Comparison of ENCODE assay signal across 34 cellular contexts in genomic region chr2:4214444-4215295, GRCh38.
DNase-seq lines count a peak whose midpoint lies in the region; ATAC-seq and TF ChIP-seq lines count a peak whose summit lies in the region.
"Had no signal": no experiment of that assay in that cellular context is flagged by ENCODE, and none has a peak within 500 bp of the region (broad histone marks: within the 10 kb centered on the region; RNA-seq: fewer than 3 reads in every experiment).

No MANE protein-coding gene starts in this region.

- peak overlapping the region; percentile 80 for H3K27ac Mint-ChIP-seq in neural progenitor cell
- H3K27ac Mint-ChIP-seq: activated CD4-positive, alpha-beta memory T cell treated with anti-CD3 and anti-CD28 coated beads, Interleukin-2, amount 10 ng/mL, durations not matched to agents 7 days and 5 days; activated naive CD4-positive, alpha-beta T cell treated with anti-CD3 and anti-CD28 coated beads, Interleukin-2, amount 50 U/mL, for 72 hours; activated T-helper 2 cell treated with anti-CD3 and anti-CD28 coated beads, Interferon-gamma antibody, Interleukin-2, Interleukin-4, amounts not matched to agents 10 μg/mL and 5 μg/mL and 100 μg/mL, durations not matched to agents 14 hours and 24 hours and 36 hours; B cell; CD8-positive, alpha-beta T cell; natural killer cell treated with Interleukin-12 subunit alpha and Interleukin-12 subunit beta and Interleukin-15 and Interleukin-18, amount 100 ng/mL, for 72 hours; stimulated activated memory B cell treated with anti-CD40 and anti-IgM and Interleukin-4, amounts not matched to agents 10 μg/mL and 1 μg/mL and 100 μg/mL, for 72 hours had no signal

- H3F3A ChIP-seq in OCI-LY1 (ENCODE audit: insufficient read depth, low read length) = no peaks in the 10 kb centered on the region
- no peaks in the 10 kb centered on the region for H3F3A ChIP-seq in neural progenitor cell (ENCODE audit: low read depth)

- no peaks in the 10 kb centered on the region for H3K4me1 ChIP-seq in OCI-LY1 (ENCODE audit: insufficient read depth, low read length, severe bottlenecking)
- H3K4me1 ChIP-seq in neural progenitor cell = peaks cover 21% of the 10 kb centered on the region
- no peaks in the 10 kb centered on the region for H3K4me1 ChIP-seq in gastrocnemius medialis
- H3K4me1 ChIP-seq: parathyroid adenoma, right lobe of liver, upper lobe of left lung had no signal

- H3K9me3 ChIP-seq in OCI-LY1 (ENCODE audit: low read length) (no peaks in the 10 kb centered on the region), neural progenitor cell (ENCODE audit: low read depth) (no peaks in the 10 kb centered on the region), gastrocnemius medialis (no peaks in the 10 kb centered on the region)
- H3K9me3 ChIP-seq: right lobe of liver, upper lobe of left lung had no signal

- peaks cover 38% of the 10 kb centered on the region for H3K4me1 Mint-ChIP-seq in neural progenitor cell
- H3K4me1 Mint-ChIP-seq: activated CD4-positive, alpha-beta memory T cell treated with anti-CD3 and anti-CD28 coated beads, Interleukin-2, amount 10 ng/mL, durations not matched to agents 7 days and 5 days; B cell; stimulated activated memory B cell treated with anti-CD40 and anti-IgM and Interleukin-4, amounts not matched to agents 10 μg/mL and 1 μg/mL and 100 μg/mL, for 72 hours had no signal

- H3K79me2 ChIP-seq in OCI-LY1 (ENCODE audit: insufficient read depth, low read length) (no peaks in the 10 kb centered on the region), neural progenitor cell (ENCODE audit: low read depth) (no peaks in the 10 kb centered on the region)
- H3K79me2 ChIP-seq: parathyroid adenoma had no signal

- H3K4me3 Mint-ChIP-seq in neural progenitor cell = no peak overlapping the region
- H3K4me3 Mint-ChIP-seq: activated CD4-positive, alpha-beta memory T cell treated with anti-CD3 and anti-CD28 coated beads, Interleukin-2, amount 10 ng/mL, durations not matched to agents 7 days and 5 days; B cell; CD8-positive, alpha-beta T cell; natural killer cell treated with Interleukin-12 subunit alpha and Interleukin-12 subunit beta and Interleukin-15 and Interleukin-18, amount 100 ng/mL, for 72 hours; stimulated activated memory B cell treated with anti-CD40 and anti-IgM and Interleukin-4, amounts not matched to agents 10 μg/mL and 1 μg/mL and 100 μg/mL, for 72 hours had no signal

- no peaks in the 10 kb centered on the region for H3K27me3 Mint-ChIP-seq in neural progenitor cell (ENCODE audit: insufficient read depth, low read depth)
- H3K27me3 Mint-ChIP-seq: activated CD4-positive, alpha-beta memory T cell treated with anti-CD3 and anti-CD28 coated beads, Interleukin-2, amount 10 ng/mL, durations not matched to agents 7 days and 5 days; B cell; natural killer cell treated with Interleukin-12 subunit alpha and Interleukin-12 subunit beta and Interleukin-15 and Interleukin-18, amount 100 ng/mL, for 72 hours; stimulated activated memory B cell treated with anti-CD40 and anti-IgM and Interleukin-4, amounts not matched to agents 10 μg/mL and 1 μg/mL and 100 μg/mL, for 72 hours had no signal

- H4K20me1 ChIP-seq in OCI-LY1 (ENCODE audit: insufficient read depth, low read length) = no peaks in the 10 kb centered on the region
- no peaks in the 10 kb centered on the region for H4K20me1 ChIP-seq in neural progenitor cell (ENCODE audit: low read depth)

- peaks cover 21% of the 10 kb centered on the region for H3K9me3 Mint-ChIP-seq in neural progenitor cell

- no peaks in the 10 kb centered on the region for H3K36me3 Mint-ChIP-seq in neural progenitor cell
- H3K36me3 Mint-ChIP-seq: activated naive CD4-positive, alpha-beta T cell treated with anti-CD3 and anti-CD28 coated beads, Interleukin-2, amount 50 U/mL, for 72 hours; CD8-positive, alpha-beta T cell; natural killer cell treated with Interleukin-12 subunit alpha and Interleukin-12 subunit beta and Interleukin-15 and Interleukin-18, amount 100 ng/mL, for 72 hours; stimulated activated memory B cell treated with anti-CD40 and anti-IgM and Interleukin-4, amounts not matched to agents 10 μg/mL and 1 μg/mL and 100 μg/mL, for 72 hours had no signal

- no peak overlapping the region for H3K4me3 ChIP-seq in OCI-LY1 (ENCODE audit: low read depth, low read length, poor library complexity, severe bottlenecking)
- no peak overlapping the region for H3K4me3 ChIP-seq in neural progenitor cell
- no peak overlapping the region for H3K4me3 ChIP-seq in gastrocnemius medialis
- H3K4me3 ChIP-seq: mucosa of descending colon, right lobe of liver, upper lobe of left lung had no signal

- peak overlapping the region; percentile 25 for H3K4me2 ChIP-seq in OCI-LY1 (ENCODE audit: low read length)
- H3K4me2 ChIP-seq in neural progenitor cell = no peak overlapping the region

- H3K27me3 ChIP-seq in OCI-LY1 (ENCODE audit: insufficient read depth, low read length) (no peaks in the 10 kb centered on the region), neural progenitor cell (no peaks in the 10 kb centered on the region), gastrocnemius medialis (no peaks in the 10 kb centered on the region)
- H3K27me3 ChIP-seq: right lobe of liver, upper lobe of left lung had no signal

- H3K9me2 ChIP-seq in OCI-LY1 (ENCODE audit: low read depth, low read length) = no peaks in the 10 kb centered on the region

- intact Hi-C loops in gastrocnemius medialis (cut with DNase I; ENCODE audit: low total_unique reads) = no loop called here

- H3K9ac ChIP-seq in OCI-LY1 (ENCODE audit: low read length) = no peak overlapping the region
- no peak overlapping the region for H3K9ac ChIP-seq in neural progenitor cell
- H3K9ac ChIP-seq: parathyroid adenoma had no signal

- DNase-seq in neural progenitor cell (ENCODE audit: low spot score) (no peak), gastrocnemius medialis (no peak), HuH-7 (ENCODE audit: low spot score) (no peak), LoVo (ENCODE audit: low spot score) (no peak)
- DNase-seq: activated CD4-positive, alpha-beta memory T cell treated with anti-CD3 and anti-CD28 coated beads, Interleukin-2, amount 10 ng/mL, durations not matched to agents 7 days and 5 days; activated CD8-positive, alpha-beta memory T cell treated with anti-CD3 and anti-CD28 coated beads, Interleukin-2, amount 50 U/mL, for 48 hours; anterior cingulate cortex; CD8-positive, alpha-beta T cell; DMS 273 treated with DMSO at 0.1 percent for 48 hours; effector CD4-positive, alpha-beta T cell; Kasumi-1; kidney glomerular epithelial cell; mucosa of descending colon; NCI-H1048; NCI-H1930; NCI-H526 treated with DMSO at 0.1 percent for 48 hours; right lobe of liver; RPMI8226; stimulated activated CD4-positive, alpha-beta T cell treated with anti-CD3 and anti-CD28 coated beads, Interleukin-12 subunit alpha, Interleukin-12 subunit beta, amount 100 ng/mL, for 4 hours; stimulated activated CD4-positive, alpha-beta T cell treated with anti-CD3 and anti-CD28 coated beads, Interleukin-4, amount 100 ng/mL, for 24 hours; substantia nigra; T-helper 1 cell; upper lobe of left lung had no signal

- TF ChIP-seq CTCF in OCI-LY1 (IDR thresholded peaks at IDR 0.05; ENCODE audit: low read length) (no peak), neural progenitor cell (IDR thresholded peaks at IDR 0.05) (no peak), gastrocnemius medialis (IDR thresholded peaks at IDR 0.05 in 4 of 5, conservative IDR thresholded peaks at IDR 0.05 in 1 of 5) (no peak)

- no peaks in the 10 kb centered on the region for H3K36me3 ChIP-seq in OCI-LY1 (ENCODE audit: insufficient read depth, low read length)
- H3K36me3 ChIP-seq in neural progenitor cell = no peaks in the 10 kb centered on the region
- no peaks in the 10 kb centered on the region for H3K36me3 ChIP-seq in gastrocnemius medialis
- H3K36me3 ChIP-seq: right lobe of liver, upper lobe of left lung had no signal

- no peak overlapping the region for H2AFZ ChIP-seq in OCI-LY1 (ENCODE audit: low read length)
- H2AFZ ChIP-seq in neural progenitor cell (replicated peaks) = peak overlapping the region; percentile 77
- H2AFZ ChIP-seq: parathyroid adenoma had no signal

- ATAC-seq in GM18868 (IDR thresholded peaks at IDR 0.05; ENCODE audit: unreplicated experiment) (peak; percentile 93), HG02852 (IDR thresholded peaks at IDR 0.05; ENCODE audit: unreplicated experiment) (peak; percentile 67), gastrocnemius medialis (no peak), GM19324 (IDR thresholded peaks at IDR 0.05; ENCODE audit: low FRiP score, unreplicated experiment) (no peak)
- ATAC-seq: activated CD4-positive, CD25-positive, alpha-beta regulatory T cell treated with anti-CD3 and anti-CD28 coated beads, Interleukin-2, amount 50 U/mL, for 24 hours; activated naive CD4-positive, alpha-beta T cell treated with anti-CD3 and anti-CD28 coated beads, Interleukin-2, amount 50 U/mL, for 72 hours; CD8-positive, alpha-beta T cell; mucosa of descending colon; natural killer cell treated with Interleukin-12 subunit alpha and Interleukin-12 subunit beta and Interleukin-15 and Interleukin-18, amount 100 ng/mL, for 72 hours; right lobe of liver; stimulated activated memory B cell treated with anti-CD40 and anti-IgM and Interleukin-4, amounts not matched to agents 10 μg/mL and 1 μg/mL and 100 μg/mL, for 72 hours had no signal

- in situ Hi-C loops in gastrocnemius medialis (cut with MboI; ENCODE audit: low sequenced_read_pairs in 4 of 4) = no loop called here

- TF ChIP-seq POLR2A in gastrocnemius medialis (IDR thresholded peaks at IDR 0.05) = no peak

- H3K27ac ChIP-seq in OCI-LY1 (ENCODE audit: low read depth, low read length, poor library complexity, severe bottlenecking) (no peak overlapping the region), neural progenitor cell (no peak overlapping the region), gastrocnemius medialis (no peak overlapping the region)
- H3K27ac ChIP-seq: parathyroid adenoma, right lobe of liver, upper lobe of left lung had no signal

Comparison
In these comparisons a context has a peak if more than half of its experiments do, and no peak if none do; other contexts are left out.
1. ATAC-seq: peak in GM18868 (single experiment) and HG02852 (single experiment); none in gastrocnemius medialis (0 of 2) and GM19324 (single experiment).